ENCODE assay signal across 16 cellular contexts in genomic region chr10:113993489-113993932, GRCh38. TPM values are rescaled to one million over a fixed set of nuclear protein-coding genes. Genes with fewer than 3 reads are reported as not detected.
DNase-seq lines count a peak whose midpoint lies in the region; ATAC-seq, FAIRE-seq and TF ChIP-seq lines count a peak whose summit lies in the region.
"Had no signal": no experiment of that assay in that cellular context is flagged by ENCODE, and none has a peak within 500 bp of the region (broad histone marks: within the 10 kb centered on the region; RNA-seq: fewer than 3 reads in every experiment).

No MANE protein-coding gene starts in this region.

- H3K4me1 ChIP-seq in left lung, result peaks cover 0 to 11% of the 10 kb centered on the region in 2 donors
- H3K4me1 ChIP-seq: uterus had no signal

- ATAC-seq in left lung (peak; percentile 67), GM19397 (IDR thresholded peaks at IDR 0.05; ENCODE audit: unreplicated experiment) (no peak)
- ATAC-seq: body of pancreas, T-helper 17 cell had no signal

- peak; percentile 27 for FAIRE-seq in GM12892 (lab: Jason Lieb, UNC)

- DNase-seq in A172 (ENCODE audit: low spot score) (peak; percentile 4), GM12892 (ENCODE audit: insufficient read length) (no peak), brain microvascular endothelial cell (peak; percentile 9), left lung (no peak), NAMALWA (ENCODE audit: low spot score) (no peak), NCI-H146 treated with DMSO at 0.1 percent for 48 hours (lab: John Stamatoyannopoulos, UW; ENCODE audit: unreplicated experiment) (no peak)
- no peak for DNase-seq in stimulated activated CD4-positive, alpha-beta T cell treated with anti-CD3 and anti-CD28 coated beads, Interleukin-15, amount 100 ng/mL, for 24 hours
- DNase-seq: activated CD4-positive, alpha-beta T cell treated with anti-CD3 and anti-CD28 coated beads for 48 hours; HCEC 1CT; lower lobe of right lung; T-helper 17 cell; uterus had no signal

- no peaks in the 10 kb centered on the region for H3K27me3 ChIP-seq in brain microvascular endothelial cell (replicated peaks)
- no peaks in the 10 kb centered on the region for H3K27me3 ChIP-seq in left lung
- H3K27me3 ChIP-seq: body of pancreas, hepatocyte, uterus had no signal

- intact Hi-C loops in left lung (cut with DNase I), result no loop called here

- no peaks in the 10 kb centered on the region for H3K36me3 ChIP-seq in brain microvascular endothelial cell (replicated peaks)
- H3K36me3 ChIP-seq in left lung, result no peaks in the 10 kb centered on the region
- H3K36me3 ChIP-seq: lower lobe of right lung, uterus had no signal

- H3K9me3 ChIP-seq in left lung, result no peaks in the 10 kb centered on the region
- H3K9me3 ChIP-seq: body of pancreas, lower lobe of right lung, uterus had no signal

- in situ Hi-C loops in brain microvascular endothelial cell (cut with HindIII; ENCODE audit: low pct_ligation_motif_present, low sequenced_read_pairs), result no loop called here

- TF ChIP-seq CTCF in brain microvascular endothelial cell (IDR thresholded peaks at IDR 0.05; ENCODE audit: low read depth, low read length, missing control alignments) (no peak), left lung (IDR thresholded peaks at IDR 0.05) (no peak)

- TF ChIP-seq POLR2A in GM12892 (IDR thresholded peaks at IDR 0.05; ENCODE audit: low read depth, low read length), result no peak

- H3K4me3 ChIP-seq in brain microvascular endothelial cell (ENCODE audit: low read depth, low read length), result no peak overlapping the region
- H3K4me3 ChIP-seq in left lung, result no peak overlapping the region
- H3K4me3 ChIP-seq: body of pancreas, hepatocyte, lower lobe of right lung, uterus had no signal

- no peak overlapping the region for H3K27ac ChIP-seq in brain microvascular endothelial cell
- H3K27ac ChIP-seq in left lung, result no peak overlapping the region
- H3K27ac ChIP-seq: body of pancreas, hepatocyte, lower lobe of right lung, parathyroid adenoma, uterus had no signal

RNA-seq across cellular contexts. Expression of gene ADRB1, which starts 50.2 kb away (rescaled TPM):
- total RNA-seq in A172 (2014; rRNA removed; shearing (Covaris generic)), result 1.1 and 1.5 TPM in 2 replicates
- polyA plus RNA-seq in GM12892 (2012; ENCODE audit: missing spikeins), result 0.49 TPM
- total RNA-seq in left lung, result 10 to 100 TPM; 11.7 to 15.4 TPM

Comparison
In these comparisons a context has a peak if more than half of its experiments do, and no peak if none do; other contexts are left out.
1. DNase-seq: peak in A172 (single experiment) and brain microvascular endothelial cell (single experiment); none in GM12892 (single experiment), left lung (0 of 2), stimulated activated CD4-positive, alpha-beta T cell treated with anti-CD3 and anti-CD28 coated beads, Interleukin-15, amount 100 ng/mL, for 24 hours (single experiment), NAMALWA (single experiment) and NCI-H146 treated with DMSO at 0.1 percent for 48 hours (single experiment).